In genomic region chr13:75482070-75482819, GRCh38 we compare ENCODE assay signal across 1 cellular context.
A peak's percentile ranks its signal among the peaks of the same experiment; 100 is the strongest.
TF ChIP-seq lines count a peak whose summit lies in the region.

TBC1D4 (minus strand) TSS chr13:75482169; CDS start chr13:75481767, 402 bp downstream.

TF ChIP-seq in WTC11, 78 proteins besides CTCF, POLR2A, EP300 and RAD21 (continued from another document):
- TF ChIP-seq PRDM15 (CRISPR knock-in tag; IDR thresholded peaks at IDR 0.05) (peak; percentile 67), TCF7 (CRISPR knock-in tag; IDR thresholded peaks at IDR 0.05; ENCODE audit: low read depth) (no peak), NFYB (CRISPR knock-in tag; conservative IDR thresholded peaks at IDR 0.05; ENCODE audit: low read depth) (0 out of 2 replicates have a peak, but pooled peaks have one; percentile 8)
